In genomic region chr10:92162541-92162940, GRCh38 we compare ENCODE assay signal across 8 cellular contexts.
"Had no signal": no experiment of that assay in that cellular context is flagged by ENCODE, and none has a peak within 500 bp of the region (broad histone marks: within the 10 kb centered on the region; RNA-seq: fewer than 3 reads in every experiment).

No MANE protein-coding gene starts in this region.

- H3K36me3 ChIP-seq: HAP-1 had no signal

- H3K27ac Mint-ChIP-seq: GM23338, H9, HFFc6 had no signal

- H2AFZ ChIP-seq: GM23248, GM23338 had no signal

- H3K4me2 ChIP-seq: GM23338 had no signal

- H3K4me3 Mint-ChIP-seq: GM23338, H9, HFFc6 had no signal

- H3K4me3 ChIP-seq: GM23248, GM23338, HAP-1 had no signal

- DNase-seq: GM23248, GOT3, H7, H9, HCEC 1CT, HFFc6 had no signal

- H3K9ac ChIP-seq: GM23248 had no signal

- H3K27ac ChIP-seq: GM23248 had no signal
